In the genomic region with DNA sequence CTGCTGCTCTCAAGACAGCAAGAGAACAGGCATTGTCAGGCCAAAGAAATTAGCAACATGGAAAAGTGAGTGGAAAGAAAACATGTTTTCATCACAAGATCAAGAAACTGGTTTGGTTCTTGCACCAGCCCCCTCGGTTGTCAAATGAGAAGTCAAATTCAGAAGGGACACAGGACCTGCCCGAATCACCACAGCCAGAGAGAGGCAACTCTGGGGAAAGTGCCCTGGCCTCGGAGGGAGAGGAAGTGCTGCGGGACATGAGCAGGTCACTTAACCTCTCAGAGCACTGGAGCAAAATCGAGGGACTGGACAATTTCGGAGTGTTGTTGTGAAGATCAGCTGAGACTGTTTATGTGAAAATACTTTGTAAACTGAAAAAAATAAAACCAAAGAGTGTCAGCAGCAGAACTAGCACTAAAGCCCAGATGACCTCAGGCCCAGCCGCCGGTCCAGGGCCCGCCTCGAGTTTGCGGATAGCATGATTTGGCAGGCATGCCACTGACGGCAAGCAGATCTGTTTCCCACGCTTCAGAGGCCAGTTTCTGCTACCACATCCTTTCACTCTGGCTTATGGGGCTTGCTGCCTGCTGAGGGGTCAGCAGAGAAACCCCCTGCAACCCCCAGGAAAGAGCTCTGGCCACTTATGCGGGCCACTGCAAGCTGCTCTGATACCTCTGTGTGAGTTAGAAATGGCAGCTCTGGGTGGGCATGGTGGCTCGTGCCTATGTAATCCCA, we compare ENCODE assay signal across 14 cellular contexts. TPM values are rescaled to one million over a fixed set of nuclear protein-coding genes. Genes with fewer than 3 reads are reported as not detected.
DNase-seq lines count a peak whose midpoint lies in the region; ATAC-seq, FAIRE-seq and TF ChIP-seq lines count a peak whose summit lies in the region.
"Had no signal": no experiment of that assay in that cellular context is flagged by ENCODE, and none has a peak within 500 bp of the region (broad histone marks: within the 10 kb centered on the region; RNA-seq: fewer than 3 reads in every experiment).

No MANE protein-coding gene starts in this region.

- POLR2A ChIA-PET in CD8-positive, alpha-beta T cell (lab: Charles Lee): interaction anchor here (1.3 to 3.6 kb wide), 6 partner anchors 8 to 39 kb away, joined by 3 to 17 read pairs (median 6); a partner anchor contains a TSS
- POLR2A ChIA-PET in activated CD4-positive, alpha-beta memory T cell treated with anti-CD3 and anti-CD28 coated beads for 36 hours (lab: Charles Lee): interaction anchor here (0.5 to 1.4 kb wide), 3 partner anchors 13 to 267 kb away, joined by 3 to 4 read pairs (median 3); no protein-coding TSS in a partner anchor
- POLR2A ChIA-PET in H1 (lab: Charles Lee; ENCODE audit: partially characterized antibody): interaction anchor here (0.9 to 1.4 kb wide), 2 partner anchors 9 to 78 kb away, joined by 3 read pairs; no protein-coding TSS in a partner anchor

- peaks cover 93% of the 10 kb centered on the region for H3K4me1 Mint-ChIP-seq in CD8-positive, alpha-beta T cell (ENCODE audit: low read depth)
- H3K4me1 Mint-ChIP-seq in activated CD4-positive, alpha-beta memory T cell treated with anti-CD3 and anti-CD28 coated beads for 36 hours (ENCODE audit: low read depth): peaks cover 95% of the 10 kb centered on the region
- H3K4me1 Mint-ChIP-seq in neural crest cell: peaks cover 44% of the 10 kb centered on the region
- H3K4me1 Mint-ChIP-seq: stimulated activated naive B cell treated with anti-CD40 and anti-IgM and Interleukin-4, amounts not matched to agents 10 μg/mL and 1 μg/mL and 100 μg/mL, for 72 hours had no signal

- H3K79me2 ChIP-seq in H1 (ENCODE audit: control insufficient read depth in 1 of 2, insufficient read depth in 2 of 2, low read length in 2 of 2): no peaks in the 10 kb centered on the region

- H3K4me2 ChIP-seq in H1 (ENCODE audit: insufficient read depth in 1 of 2, low read depth in 2 of 2, low read length in 2 of 2): no peak overlapping the region

- H2BK5ac ChIP-seq in H1 (ENCODE audit: low read depth, low read length): no peak overlapping the region

- H3K27ac Mint-ChIP-seq in CD8-positive, alpha-beta T cell: peak overlapping the region; percentile 94
- H3K27ac Mint-ChIP-seq in activated CD4-positive, alpha-beta memory T cell treated with anti-CD3 and anti-CD28 coated beads for 36 hours: peak overlapping the region; percentile 88
- H3K27ac Mint-ChIP-seq in neural crest cell (ENCODE audit: unreplicated experiment): peak overlapping the region; percentile 88
- H3K27ac Mint-ChIP-seq: stimulated activated naive B cell treated with anti-CD40 and anti-IgM and Interleukin-4, amounts not matched to agents 10 μg/mL and 1 μg/mL and 100 μg/mL, for 72 hours had no signal

- no peak for TF ChIP-seq RAD21 in H1 (IDR thresholded peaks at IDR 0.05 in 1 of 2, conservative IDR thresholded peaks at IDR 0.05 in 1 of 2; ENCODE audit: low read depth in 2 of 2, low read length in 2 of 2)

- H2AK5ac ChIP-seq in H1 (ENCODE audit: low read depth, low read length): no peak overlapping the region

- no peak for TF ChIP-seq EP300 in H1 (IDR thresholded peaks at IDR 0.05; ENCODE audit: borderline replicate concordance in 1 of 2, low read depth in 2 of 2, low read length in 2 of 2)

- H3K9me3 ChIP-seq in CD8-positive, alpha-beta T cell (ENCODE audit: low read length): no peaks in the 10 kb centered on the region
- no peaks in the 10 kb centered on the region for H3K9me3 ChIP-seq in H1 (ENCODE audit: insufficient read depth in 2 of 2, low read depth in 1 of 2, low read length in 1 of 2)

- no peak overlapping the region for H3K4me3 ChIP-seq in CD8-positive, alpha-beta T cell (ENCODE audit: low read depth, low read length)
- no peak overlapping the region for H3K4me3 ChIP-seq in H1 (ENCODE audit: extremely low read depth in 1 of 4, insufficient read depth in 2 of 4, low read depth in 3 of 4, low read length in 4 of 4)

- H2BK20ac ChIP-seq in H1 (ENCODE audit: low read length): no peak overlapping the region

- DNase-seq in CD8-positive, alpha-beta T cell: peak in 2 of 7 experiments; percentile 23 to 43
- peak; percentile 46 for DNase-seq in activated CD4-positive, alpha-beta memory T cell treated with anti-CD3 and anti-CD28 coated beads for 36 hours
- DNase-seq in H1 (ENCODE audit: low read depth in 1 of 2, low spot score in 2 of 2) (no peak), neural crest cell (ENCODE audit: low read depth, low spot score) (no peak), midbrain (lab: John Stamatoyannopoulos, UW) (no peak)
- DNase-seq in NK-92 treated with Interleukin-12 subunit alpha and Interleukin-12 subunit beta, amount 100 ng/mL, for 24 hours (lab: John Stamatoyannopoulos, UW): no peak
- DNase-seq: NCI-H1417 treated with DMSO at 0.1 percent for 48 hours; NCI-H510A; stimulated activated CD4-positive, alpha-beta T cell treated with anti-CD3 and anti-CD28 coated beads, Interleukin-4, amount 100 ng/mL, for 24 hours; stimulated activated naive B cell treated with anti-CD40 and anti-IgM and Interleukin-4, amounts not matched to agents 10 μg/mL and 1 μg/mL and 100 μg/mL, for 72 hours had no signal

- no peak overlapping the region for H3K9ac ChIP-seq in H1 (replicated peaks in 1 of 4; ENCODE audit: extremely low read depth in 1 of 4, low read depth in 3 of 4, low read length in 3 of 4)

- WGBS in H1 (ENCODE audit: extremely low coverage in 1 of 2, insufficient coverage in 1 of 2, insufficient read length in 1 of 2, insufficient replicate concordance in 2 of 2, low coverage in 1 of 2, low lambda C conversion rate in 2 of 2, missing lambda C conversion rate in 1 of 2), 2 experiments: 92% methylated on average over 15 of the region's 15 CpGs; no CpG with 5 or more reads in 1 of the 2 experiments

- peaks cover 5% of the 10 kb centered on the region for H3K36me3 ChIP-seq in CD8-positive, alpha-beta T cell (ENCODE audit: insufficient read depth, low read length)
- no peaks in the 10 kb centered on the region for H3K36me3 ChIP-seq in H1 (ENCODE audit: control insufficient read depth in 2 of 4, insufficient read depth in 4 of 4, low read length in 3 of 4)

- H3K9me3 Mint-ChIP-seq in CD8-positive, alpha-beta T cell: no peaks in the 10 kb centered on the region
- no peaks in the 10 kb centered on the region for H3K9me3 Mint-ChIP-seq in activated CD4-positive, alpha-beta memory T cell treated with anti-CD3 and anti-CD28 coated beads for 36 hours
- no peaks in the 10 kb centered on the region for H3K9me3 Mint-ChIP-seq in neural crest cell
- H3K9me3 Mint-ChIP-seq: stimulated activated naive B cell treated with anti-CD40 and anti-IgM and Interleukin-4, amounts not matched to agents 10 μg/mL and 1 μg/mL and 100 μg/mL, for 72 hours had no signal

- H3K79me1 ChIP-seq in H1 (ENCODE audit: low read depth, low read length): no peaks in the 10 kb centered on the region

- peak overlapping the region; percentile 36 for H3K27ac ChIP-seq in CD8-positive, alpha-beta T cell (ENCODE audit: low read depth, low read length)
- no peak overlapping the region for H3K27ac ChIP-seq in H1 (ENCODE audit: low read depth, low read length)
- H3K27ac ChIP-seq: C4-2B, RWPE1 had no signal

- peak overlapping the region; percentile 48; the same call in 1 of the 2 replicates for H3K18ac ChIP-seq in H1 (ENCODE audit: extremely low read depth, low read length)

- CTCF ChIA-PET in CD8-positive, alpha-beta T cell (lab: Charles Lee): interaction anchor here (0.7 to 2.5 kb wide), 6 partner anchors 13 to 85 kb away, joined by 3 to 8 read pairs (median 4); a partner anchor contains a TSS
- CTCF ChIA-PET in activated CD4-positive, alpha-beta memory T cell treated with anti-CD3 and anti-CD28 coated beads for 36 hours (lab: Charles Lee): interaction anchor here (0.7 to 1.4 kb wide), 3 partner anchors 29 to 266 kb away, joined by 3 to 5 read pairs (median 3); a partner anchor contains a TSS
- CTCF ChIA-PET in H1 (lab: Charles Lee; ENCODE audit: partially characterized antibody): interaction anchor here (0.8 to 2.7 kb wide), 5 partner anchors 15 to 85 kb away, joined by 3 to 12 read pairs (median 3); no protein-coding TSS in a partner anchor

- peak overlapping the region; percentile 78 for H3K4me3 Mint-ChIP-seq in CD8-positive, alpha-beta T cell
- H3K4me3 Mint-ChIP-seq in activated CD4-positive, alpha-beta memory T cell treated with anti-CD3 and anti-CD28 coated beads for 36 hours: peak overlapping the region; percentile 50
- no peak overlapping the region for H3K4me3 Mint-ChIP-seq in neural crest cell
- H3K4me3 Mint-ChIP-seq: stimulated activated naive B cell treated with anti-CD40 and anti-IgM and Interleukin-4, amounts not matched to agents 10 μg/mL and 1 μg/mL and 100 μg/mL, for 72 hours had no signal

- intact Hi-C loops in CD8-positive, alpha-beta T cell (cut with DNase I, micrococcal nuclease): loop anchor here in 1 of 2 experiments (5.0 kb wide), 1 partner anchor 39 kb away; no protein-coding TSS in a partner anchor
- intact Hi-C loops in activated CD4-positive, alpha-beta memory T cell treated with anti-CD3 and anti-CD28 coated beads for 36 hours (cut with micrococcal nuclease): no loop called here

- H3K36me3 Mint-ChIP-seq in CD8-positive, alpha-beta T cell: peaks cover 59% of the 10 kb centered on the region
- peaks cover 28% of the 10 kb centered on the region for H3K36me3 Mint-ChIP-seq in activated CD4-positive, alpha-beta memory T cell treated with anti-CD3 and anti-CD28 coated beads for 36 hours
- no peaks in the 10 kb centered on the region for H3K36me3 Mint-ChIP-seq in neural crest cell (ENCODE audit: low read depth)
- H3K36me3 Mint-ChIP-seq: stimulated activated naive B cell treated with anti-CD40 and anti-IgM and Interleukin-4, amounts not matched to agents 10 μg/mL and 1 μg/mL and 100 μg/mL, for 72 hours had no signal

- H4K20me1 ChIP-seq in H1 (replicated peaks in 1 of 2; ENCODE audit: control insufficient read depth in 1 of 2, insufficient read depth in 2 of 2, low read length in 2 of 2): no peaks in the 10 kb centered on the region

- no peak overlapping the region for H3K23ac ChIP-seq in H1 (ENCODE audit: insufficient read length)

- 0 out of 2 replicates have a peak, but pooled peaks cover 2% of the 10 kb centered on the region for H3K23me2 ChIP-seq in H1 (ENCODE audit: low read depth, low read length)

- peak overlapping the region; percentile 28 for H2BK120ac ChIP-seq in H1 (replicated peaks; ENCODE audit: low read depth, low read length)

- no peak for ATAC-seq in CD8-positive, alpha-beta T cell
- ATAC-seq in GM19324 (IDR thresholded peaks at IDR 0.05; ENCODE audit: low FRiP score, unreplicated experiment): no peak
- ATAC-seq: stimulated activated naive B cell treated with anti-CD40 and anti-IgM and Interleukin-4, amounts not matched to agents 10 μg/mL and 1 μg/mL and 100 μg/mL, for 72 hours had no signal

- no peak for TF ChIP-seq CTCF in CD8-positive, alpha-beta T cell (IDR thresholded peaks at IDR 0.05)
- TF ChIP-seq CTCF in H1 (IDR thresholded peaks at IDR 0.05; ENCODE audit: control extremely low read depth in 1 of 3, insufficient read depth in 1 of 3, low read depth in 1 of 3, low read length in 3 of 3) (no peak), neural crest cell (conservative IDR thresholded peaks at IDR 0.05) (no peak)

- H3K27me3 Mint-ChIP-seq in CD8-positive, alpha-beta T cell (ENCODE audit: low read depth): no peaks in the 10 kb centered on the region
- no peaks in the 10 kb centered on the region for H3K27me3 Mint-ChIP-seq in activated CD4-positive, alpha-beta memory T cell treated with anti-CD3 and anti-CD28 coated beads for 36 hours
- H3K27me3 Mint-ChIP-seq in neural crest cell (ENCODE audit: low read depth): no peaks in the 10 kb centered on the region

- no peak overlapping the region for H4K5ac ChIP-seq in H1 (ENCODE audit: insufficient read length, low read depth, low read length)

- no peak overlapping the region for H2AFZ ChIP-seq in H1 (ENCODE audit: low read length)

- no peak for FAIRE-seq in H1 (lab: Jason Lieb, UNC)
- FAIRE-seq: G401.6 had no signal

- H3K14ac ChIP-seq in H1 (ENCODE audit: insufficient read length): no peak overlapping the region

- H4K8ac ChIP-seq in H1 (ENCODE audit: extremely low read depth, insufficient read depth, low read length): 0 out of 2 replicates have a peak overlapping the region, but pooled peaks have one; percentile 10

- H3K4me1 ChIP-seq in CD8-positive, alpha-beta T cell (ENCODE audit: insufficient read depth, low read length): peaks cover 96% of the 10 kb centered on the region
- H3K4me1 ChIP-seq in H1 (replicated peaks in 1 of 4; ENCODE audit: control insufficient read depth in 3 of 4, insufficient read depth in 4 of 4, low read length in 3 of 4): peaks cover 3 to 22% (median 13%) of the 10 kb centered on the region in 4 experiments

- H2BK12ac ChIP-seq in H1 (ENCODE audit: low read depth, low read length): 0 out of 2 replicates have a peak overlapping the region, but pooled peaks have one; percentile 39

- H3K4ac ChIP-seq in H1 (replicated peaks; ENCODE audit: insufficient read length, low read depth, low read length): no peak overlapping the region

- no peak for TF ChIP-seq POLR2A in H1 (IDR thresholded peaks at IDR 0.05; ENCODE audit: control extremely low read depth in 1 of 2, low read depth in 2 of 2, low read length in 2 of 2)

- H4K91ac ChIP-seq in H1 (replicated peaks; ENCODE audit: insufficient read length, low read length): peak overlapping the region; percentile 34

- H2BK15ac ChIP-seq in H1 (ENCODE audit: low read length): peak overlapping the region; percentile 46; the same call in 1 of the 2 replicates

- peak overlapping the region; percentile 54 for H3K56ac ChIP-seq in H1 (replicated peaks; ENCODE audit: insufficient read length, low read depth, low read length)

- H3K27me3 ChIP-seq in CD8-positive, alpha-beta T cell (ENCODE audit: insufficient read depth, low read length): no peaks in the 10 kb centered on the region
- H3K27me3 ChIP-seq in H1 (replicated peaks in 1 of 4; ENCODE audit: control insufficient read depth in 3 of 4, extremely low read depth in 1 of 4, insufficient read depth in 3 of 4, low read length in 3 of 4): 0 out of 7 replicates have a peak, but pooled peaks cover 0 to 3% (median 0%) of the 10 kb centered on the region in 4 experiments

RNA-seq across cellular contexts. Expression of a gene that starts 32.1 kb away (rescaled TPM):
- total RNA-seq in CD8-positive, alpha-beta T cell: 100 to 1,000 TPM; 327 to 331 TPM
- 100 to 1,000 TPM; 105 to 114 TPM for total RNA-seq in activated CD4-positive, alpha-beta memory T cell treated with anti-CD3 and anti-CD28 coated beads for 36 hours
- total RNA-seq in H1 (2021; fragmentation: NEBNext Ultra II Directional; extraction: Animal tissue kit (Norgen Biotek cat#: 25700)): 1.7 and 2.2 TPM in 2 replicates
- 1.9 and 2.0 TPM in 2 replicates for polyA plus RNA-seq in H1 (2011; rRNA removed)
- polyA plus RNA-seq in H1 (2011; cell fraction: cytosol; rRNA removed): 2.1 TPM
- 2.1 TPM for polyA plus RNA-seq in H1 (2011; cell fraction: nucleus; rRNA removed)
- 1.8 to 3.6 TPM (median 2.1 TPM) in 4 replicates for polyA plus RNA-seq in H1 (2012, experiment 1 of 2)
- polyA plus RNA-seq in H1 (2012, experiment 2 of 2): 1.2 TPM
- 1.2 TPM for polyA plus RNA-seq in H1 (2013, experiment 1 of 2)
- 1.4 TPM for polyA plus RNA-seq in H1 (2013, experiment 2 of 2)
- 0.71 and 0.95 TPM in 2 replicates for polyA minus RNA-seq in H1 (2011; rRNA and poly(A)+ RNA removed)
- 1.5 TPM for polyA minus RNA-seq in H1 (2011; cell fraction: cytosol; rRNA and poly(A)+ RNA removed)
- 0.40 TPM for polyA minus RNA-seq in H1 (2011; cell fraction: nucleus; rRNA and poly(A)+ RNA removed)
- 2.8 and 3.9 TPM in 2 replicates for total RNA-seq in neural crest cell

Comparison
In these comparisons a context has a peak if more than half of its experiments do, and no peak if none do; other contexts are left out.
1. RNA of a gene that starts 32.1 kb away (total RNA-seq): 327 to 331 TPM in CD8-positive, alpha-beta T cell and 105 to 114 TPM in activated CD4-positive, alpha-beta memory T cell treated with anti-CD3 and anti-CD28 coated beads for 36 hours; 2.8 to 3.9 TPM in neural crest cell and 1.7 to 2.2 TPM in H1; every median in the first group is over 10 times any median in the second.
2. Peak in every context shown above with its lines, with median percentiles within 50 percentile points of each other: H3K27ac Mint-ChIP-seq.